12 cellular contexts compared by ENCODE assay signal in genomic region chr9:16458696-16459420, GRCh38.
DNase-seq lines count a peak whose midpoint lies in the region; ATAC-seq and TF ChIP-seq lines count a peak whose summit lies in the region.
"Had no signal": no experiment of that assay in that cellular context is flagged by ENCODE, and none has a peak within 500 bp of the region (broad histone marks: within the 10 kb centered on the region; RNA-seq: fewer than 3 reads in every experiment).

No MANE protein-coding gene starts in this region.

- peaks cover 37% of the 10 kb centered on the region for H3K4me1 Mint-ChIP-seq in mesothelial cell of epicardium

- no peaks in the 10 kb centered on the region for H3K27me3 Mint-ChIP-seq in mesothelial cell of epicardium (ENCODE audit: low read depth)

- no peak overlapping the region for H3K27ac Mint-ChIP-seq in mesothelial cell of epicardium

- H3K4me3 Mint-ChIP-seq in mesothelial cell of epicardium: no peak overlapping the region

- peaks cover 22% of the 10 kb centered on the region for H3K4me1 ChIP-seq in rectal smooth muscle tissue (ENCODE audit: control insufficient read depth, insufficient read depth, low read length)
- H3K4me1 ChIP-seq: SJSA1 had no signal

- no peaks in the 10 kb centered on the region for H3K9me3 Mint-ChIP-seq in mesothelial cell of epicardium

- H3K36me3 Mint-ChIP-seq in mesothelial cell of epicardium: no peaks in the 10 kb centered on the region

- no peak overlapping the region for H3K4me3 ChIP-seq in rectal smooth muscle tissue (ENCODE audit: low read length)
- H3K4me3 ChIP-seq: SJSA1, tibial nerve had no signal

- H3K36me3 ChIP-seq in rectal smooth muscle tissue (ENCODE audit: control insufficient read depth, insufficient read depth, low read length): no peaks in the 10 kb centered on the region
- H3K36me3 ChIP-seq: SJSA1, tibial nerve had no signal

- peak; percentile 82 for ATAC-seq in GM18870 (IDR thresholded peaks at IDR 0.05; ENCODE audit: unreplicated experiment)
- peak; percentile 81 for ATAC-seq in HG03280 (IDR thresholded peaks at IDR 0.05; ENCODE audit: unreplicated experiment)
- ATAC-seq in left colon: no peak
- ATAC-seq: left lobe of liver had no signal

- DNase-seq in brain pericyte (ENCODE audit: low read depth, low spot score): peak; percentile 47
- no peak for DNase-seq in left colon
- DNase-seq in SKM-1 (lab: John Stamatoyannopoulos, UW; ENCODE audit: unreplicated experiment): no peak
- no peak for DNase-seq in mesothelial cell of epicardium (ENCODE audit: low spot score in 2 of 2, unreplicated experiment in 2 of 2)
- no peak for DNase-seq in cortex of kidney (lab: John Stamatoyannopoulos, UW)
- DNase-seq: GDM1 had no signal

- no peak for TF ChIP-seq CTCF in mesothelial cell of epicardium (IDR thresholded peaks at IDR 0.05; ENCODE audit: unreplicated experiment)

- no peaks in the 10 kb centered on the region for H3K27me3 ChIP-seq in rectal smooth muscle tissue (ENCODE audit: control insufficient read depth, insufficient read depth, low read length)
- H3K27me3 ChIP-seq: SJSA1, tibial nerve had no signal

- no peak overlapping the region for H3K9ac ChIP-seq in rectal smooth muscle tissue (ENCODE audit: low read length)

- intact Hi-C loops in left colon (cut with DNase I, micrococcal nuclease): no loop called here

- peak overlapping the region; percentile 73 for H3K27ac ChIP-seq in rectal smooth muscle tissue (ENCODE audit: low read depth, low read length)
- H3K27ac ChIP-seq: SJSA1, tibial nerve had no signal
